In genomic region chr6:25892877-25893276, GRCh38 we compare ENCODE assay signal across 38 cellular contexts. TPM values are rescaled to one million over a fixed set of nuclear protein-coding genes. Genes with fewer than 3 reads are reported as not detected.
"Had no signal": no experiment of that assay in that cellular context is flagged by ENCODE, and none has a peak within 500 bp of the region (broad histone marks: within the 10 kb centered on the region; RNA-seq: fewer than 3 reads in every experiment).

No MANE protein-coding gene starts in this region.

- H3K27ac ChIP-seq: adrenal gland, ascending aorta, body of pancreas, brain microvascular endothelial cell, breast epithelium, cardiac muscle cell had no signal

- H3K4me3 ChIP-seq: adrenal gland, ascending aorta, body of pancreas, breast epithelium, cardiac muscle cell had no signal

- H3K9me3 ChIP-seq: adrenal gland, ascending aorta, body of pancreas, breast epithelium had no signal

- FAIRE-seq: astrocyte, bronchial epithelial cell had no signal

- H3K36me3 ChIP-seq: adrenal gland, ascending aorta, brain microvascular endothelial cell, breast epithelium, cardiac muscle cell had no signal

- H3K4me1 ChIP-seq: adrenal gland, ascending aorta, body of pancreas, breast epithelium had no signal

- ATAC-seq: activated naive CD4-positive, alpha-beta T cell treated with anti-CD3 and anti-CD28 coated beads, Interleukin-2, amount 50 U/mL, for 72 hours; activated naive CD8-positive, alpha-beta T cell treated with anti-CD3 and anti-CD28 coated beads, Interleukin-2, amount 50 U/mL, for 24 hours; activated T-cell treated with anti-CD3 and anti-CD28 coated beads, Interleukin-2, amount 50 U/mL, for 4 hours; activated T-cell treated with anti-CD3 and anti-CD28 coated beads, Interleukin-2, amount 50 U/mL, for 72 hours; activated T-helper 17 cell treated with anti-CD3 and anti-CD28 coated beads, Interleukin-2, amount 50 U/mL, for 72 hours; body of pancreas had no signal

- H3K27me3 ChIP-seq: adrenal gland, ascending aorta, body of pancreas, brain microvascular endothelial cell, breast epithelium had no signal

- DNase-seq: activated effector memory CD4-positive, alpha-beta T cell treated with anti-CD3 and anti-CD28 coated beads, Interleukin-2, amount 50 U/mL, for 16 hours; activated effector memory CD4-positive, alpha-beta T cell treated with Interleukin-2 at 50 U/mL for 16 hours; activated gamma-delta T cell; activated gamma-delta T cell treated with Interleukin-2 at 50 U/mL for 16 hours; activated naive CD4-positive, alpha-beta T cell; activated naive CD4-positive, alpha-beta T cell treated with anti-CD3 and anti-CD28 coated beads for 36 hours; activated naive CD4-positive, alpha-beta T cell treated with anti-CD3 and anti-CD28 coated beads, Interleukin-2, amount 10 ng/mL, durations not matched to agents 7 days and 5 days; activated naive CD4-positive, alpha-beta T cell treated with anti-CD3 and anti-CD28 coated beads, Interleukin-2, amount 50 U/mL, for 16 hours; activated naive CD4-positive, alpha-beta T cell treated with Interleukin-2 at 50 U/mL for 16 hours; activated naive CD8-positive, alpha-beta T cell treated with anti-CD3 and anti-CD28 coated beads for 36 hours; activated naive CD8-positive, alpha-beta T cell treated with anti-CD3 and anti-CD28 coated beads, Interleukin-2, amount 10 ng/mL, durations not matched to agents 7 days and 5 days; activated naive CD8-positive, alpha-beta T cell treated with anti-CD3 and anti-CD28 coated beads, Interleukin-2, amount 50 U/mL, for 24 hours; activated T-cell treated with anti-CD3 and anti-CD28 coated beads, Interleukin-2, amount 50 U/mL, for 1 hour; activated T-cell treated with anti-CD3 and anti-CD28 coated beads, Interleukin-2, amount 50 U/mL, for 24 hours; activated T-cell treated with anti-CD3 and anti-CD28 coated beads, Interleukin-2, amount 50 U/mL, for 4 hours; activated T-cell treated with anti-CD3 and anti-CD28 coated beads, Interleukin-2, amount 50 U/mL, for 48 hours; activated T-cell treated with anti-CD3 and anti-CD28 coated beads, Interleukin-2, amount 50 U/mL, for 72 hours; adrenal gland; amniotic stem cell; amygdala; anterior cingulate cortex; aorta; body of pancreas; brain microvascular endothelial cell; caudate nucleus; central memory CD4-positive, alpha-beta T cell; cerebellar nuclear complex had no signal

RNA-seq across cellular contexts. Expression of gene SLC17A3, which starts 18.8 kb away (rescaled TPM):
- total RNA-seq: activated naive CD4-positive, alpha-beta T cell treated with anti-CD3 and anti-CD28 coated beads for 36 hours; activated naive CD8-positive, alpha-beta T cell treated with anti-CD3 and anti-CD28 coated beads for 36 hours; aorta; ascending aorta; astrocyte; body of pancreas; breast epithelium; bronchial epithelial cell; cardiac muscle cell; cardiac septum; cerebellum; chondrocyte had no signal
- polyA plus RNA-seq: adipose tissue, aorta, cardiac muscle cell had no signal

RNA-seq across cellular contexts. Expression of gene SLC17A2, which starts 37.6 kb away (rescaled TPM):
- total RNA-seq: activated naive CD8-positive, alpha-beta T cell treated with anti-CD3 and anti-CD28 coated beads for 36 hours; activated naive CD8-positive, alpha-beta T cell treated with anti-CD3 and anti-CD28 coated beads, Interleukin-2, amount 10 ng/mL, durations not matched to agents 7 days and 5 days; activated T-cell treated with anti-CD3 and anti-CD28 coated beads, Interleukin-2, amount 50 U/mL, for 72 hours; activated T-helper 17 cell treated with anti-CD3 and anti-CD28 coated beads, Interleukin-2, amount 50 U/mL, for 72 hours; adrenal gland; aorta; ascending aorta; astrocyte; body of pancreas; breast epithelium; bronchial epithelial cell; cardiac muscle cell; cardiac septum; cerebellum; chondrocyte had no signal
- polyA plus RNA-seq: adipose tissue, adrenal gland, aorta, cardiac muscle cell had no signal
